Comparison of ENCODE assay signal across 1 cellular context in genomic region chr9:127166111-127166510, GRCh38.
TF ChIP-seq lines count a peak whose summit lies in the region.

No MANE protein-coding gene starts in this region.

TF ChIP-seq in HCT116, 20 proteins besides CTCF, POLR2A, EP300 and RAD21 (continued from another document):
- TF ChIP-seq, protein P1, sequence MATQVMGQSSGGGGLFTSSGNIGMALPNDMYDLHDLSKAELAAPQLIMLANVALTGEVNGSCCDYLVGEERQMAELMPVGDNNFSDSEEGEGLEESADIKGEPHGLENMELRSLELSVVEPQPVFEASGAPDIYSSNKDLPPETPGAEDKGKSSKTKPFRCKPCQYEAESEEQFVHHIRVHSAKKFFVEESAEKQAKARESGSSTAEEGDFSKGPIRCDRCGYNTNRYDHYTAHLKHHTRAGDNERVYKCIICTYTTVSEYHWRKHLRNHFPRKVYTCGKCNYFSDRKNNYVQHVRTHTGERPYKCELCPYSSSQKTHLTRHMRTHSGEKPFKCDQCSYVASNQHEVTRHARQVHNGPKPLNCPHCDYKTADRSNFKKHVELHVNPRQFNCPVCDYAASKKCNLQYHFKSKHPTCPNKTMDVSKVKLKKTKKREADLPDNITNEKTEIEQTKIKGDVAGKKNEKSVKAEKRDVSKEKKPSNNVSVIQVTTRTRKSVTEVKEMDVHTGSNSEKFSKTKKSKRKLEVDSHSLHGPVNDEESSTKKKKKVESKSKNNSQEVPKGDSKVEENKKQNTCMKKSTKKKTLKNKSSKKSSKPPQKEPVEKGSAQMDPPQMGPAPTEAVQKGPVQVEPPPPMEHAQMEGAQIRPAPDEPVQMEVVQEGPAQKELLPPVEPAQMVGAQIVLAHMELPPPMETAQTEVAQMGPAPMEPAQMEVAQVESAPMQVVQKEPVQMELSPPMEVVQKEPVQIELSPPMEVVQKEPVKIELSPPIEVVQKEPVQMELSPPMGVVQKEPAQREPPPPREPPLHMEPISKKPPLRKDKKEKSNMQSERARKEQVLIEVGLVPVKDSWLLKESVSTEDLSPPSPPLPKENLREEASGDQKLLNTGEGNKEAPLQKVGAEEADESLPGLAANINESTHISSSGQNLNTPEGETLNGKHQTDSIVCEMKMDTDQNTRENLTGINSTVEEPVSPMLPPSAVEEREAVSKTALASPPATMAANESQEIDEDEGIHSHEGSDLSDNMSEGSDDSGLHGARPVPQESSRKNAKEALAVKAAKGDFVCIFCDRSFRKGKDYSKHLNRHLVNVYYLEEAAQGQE (IDR thresholded peaks at IDR 0.05; ENCODE audit: low read depth) = no peak
- TF ChIP-seq EZH2phosphoT487 (IDR thresholded peaks at IDR 0.05; ENCODE audit: borderline replicate concordance) = no peak
- no peak for TF ChIP-seq JUND (IDR thresholded peaks at IDR 0.05)
- TF ChIP-seq SP1 (IDR thresholded peaks at IDR 0.05; ENCODE audit: low read depth) = no peak
- TF ChIP-seq SRF (IDR thresholded peaks at IDR 0.05; ENCODE audit: low read depth) = no peak
- no peak for TF ChIP-seq ZFX (IDR thresholded peaks at IDR 0.05)
- TF ChIP-seq FOSL1 (IDR thresholded peaks at IDR 0.05; ENCODE audit: low read depth) = no peak
- no peak for TF ChIP-seq CBX3 (IDR thresholded peaks at IDR 0.05; ENCODE audit: low read depth)
- TF ChIP-seq YY1 (IDR thresholded peaks at IDR 0.05; ENCODE audit: extremely low read depth, insufficient replicate concordance, low read depth, low read length) = no peak
- TF ChIP-seq CEBPB (IDR thresholded peaks at IDR 0.05; ENCODE audit: low read depth) = no peak
